8 cellular contexts compared by ENCODE assay signal in genomic region chr11:121654506-121655480, GRCh38.
DNase-seq lines count a peak whose midpoint lies in the region; ATAC-seq and TF ChIP-seq lines count a peak whose summit lies in the region.

No MANE protein-coding gene starts in this region.

- no peaks in the 10 kb centered on the region for H3K79me2 ChIP-seq in DOHH2 (ENCODE audit: control insufficient read depth, low read length)

- no peaks in the 10 kb centered on the region for H4K20me1 ChIP-seq in DOHH2 (ENCODE audit: control insufficient read depth, insufficient read depth, low read depth, low read length)

- H3K4me1 ChIP-seq in DOHH2 (ENCODE audit: control insufficient read depth, low read length) = peaks cover 15% of the 10 kb centered on the region

- H3K9me2 ChIP-seq in DOHH2 (replicated peaks; ENCODE audit: control insufficient read depth, low read length) = no peaks in the 10 kb centered on the region

- peak overlapping the region in 7 of 10 donors; percentile 40 to 86 (median 72) for H3K27ac Mint-ChIP-seq in naive thymus-derived CD8-positive, alpha-beta T cell

- H3K9me3 Mint-ChIP-seq in naive thymus-derived CD8-positive, alpha-beta T cell = no peaks in the 10 kb centered on the region

- H3K4me2 ChIP-seq in DOHH2 (ENCODE audit: low read length) = peak overlapping the region; percentile 90

- peak overlapping the region; percentile 80 to 93 (median 86) for H3K4me3 Mint-ChIP-seq in naive thymus-derived CD8-positive, alpha-beta T cell

- no peaks in the 10 kb centered on the region for H3K36me3 Mint-ChIP-seq in naive thymus-derived CD8-positive, alpha-beta T cell

- POLR2A ChIA-PET in naive thymus-derived CD8-positive, alpha-beta T cell (lab: Charles Lee) = interaction anchor here (0.5 kb wide), 1 partner anchor 112 kb away, joined by 3 read pairs; no protein-coding TSS in a partner anchor

- no peaks in the 10 kb centered on the region for H3K36me3 ChIP-seq in DOHH2 (ENCODE audit: control insufficient read depth, low read length)

- peaks cover 17 to 38% (median 36%) of the 10 kb centered on the region in 4 donors for H3K4me1 Mint-ChIP-seq in naive thymus-derived CD8-positive, alpha-beta T cell

- H3K9me3 ChIP-seq in DOHH2 (ENCODE audit: control insufficient read depth, insufficient read depth, low read length) = no peaks in the 10 kb centered on the region

- peaks cover 13% of the 10 kb centered on the region for H3K27me3 ChIP-seq in DOHH2 (ENCODE audit: control insufficient read depth, low read length)

- no peaks in the 10 kb centered on the region for H3K27me3 Mint-ChIP-seq in naive thymus-derived CD8-positive, alpha-beta T cell

- H3F3A ChIP-seq in DOHH2 (ENCODE audit: control insufficient read depth, insufficient read depth) = no peaks in the 10 kb centered on the region

- H3K4me3 ChIP-seq in DOHH2 (ENCODE audit: low read length) = peak overlapping the region; percentile 73
- peak overlapping the region; percentile 77 for H3K4me3 ChIP-seq in coronary artery

- H3K27ac ChIP-seq in DOHH2 (ENCODE audit: low read depth, low read length) (no peak overlapping the region), coronary artery (peak overlapping the region; percentile 93 to 97)

- ATAC-seq in naive thymus-derived CD8-positive, alpha-beta T cell = peak in 1 of 2 donors; percentile 4
- ATAC-seq in omental fat pad (ENCODE audit: low FRiP score) = no peak

- TF ChIP-seq CTCF in DOHH2 (IDR thresholded peaks at IDR 0.05; ENCODE audit: low read depth, low read length, poor library complexity, severe bottlenecking) (no peak), coronary artery (IDR thresholded peaks at IDR 0.05) (no peak), GM10266 (IDR thresholded peaks at IDR 0.05; ENCODE audit: control insufficient read depth, insufficient read depth, low read depth, missing control alignments) (no peak), omental fat pad (IDR thresholded peaks at IDR 0.05) (no peak)

- peak; percentile 26 for DNase-seq in NCI-H226
- DNase-seq in coronary artery (ENCODE audit: low spot score) = no peak
- no peak for DNase-seq in naive thymus-derived CD8-positive, alpha-beta T cell
- no peak for DNase-seq in GM10266 (ENCODE audit: extremely low spot score)
- no peak for DNase-seq in NCI-H2171 (lab: John Stamatoyannopoulos, UW)
- DNase-seq in omental fat pad (ENCODE audit: low spot score) = no peak
- DNase-seq in stimulated activated CD4-positive, alpha-beta T cell treated with anti-CD3 and anti-CD28 coated beads, Interleukin-4, amount 100 ng/mL, for 24 hours = no peak
